In the genomic region with DNA sequence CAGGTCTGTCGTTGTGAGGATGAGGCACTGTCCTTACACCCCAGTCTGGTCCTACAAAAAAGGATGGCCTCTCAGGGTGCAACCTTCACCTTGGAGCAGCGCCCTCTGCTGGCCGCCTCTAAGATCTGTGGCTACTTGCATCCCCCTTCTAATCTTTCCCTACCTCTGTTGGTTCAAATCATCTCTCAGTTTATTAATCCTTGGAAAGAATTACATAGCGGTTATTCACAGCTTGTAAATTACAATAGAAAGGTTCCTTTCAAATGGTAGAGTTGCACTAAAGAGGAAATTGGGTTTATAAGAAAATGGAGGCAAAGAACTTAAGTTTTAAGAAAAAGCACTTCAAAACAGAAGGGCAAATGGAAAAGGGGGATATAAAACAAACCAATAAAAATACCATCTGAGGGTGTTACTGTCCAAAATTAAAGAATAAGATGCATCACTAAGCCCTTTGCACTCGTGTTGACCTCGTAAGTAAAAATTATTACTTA, we compare ENCODE assay signal across 8 cellular contexts.
A peak's percentile ranks its signal among the peaks of the same experiment; 100 is the strongest.
DNase-seq lines count a peak whose midpoint lies in the region; ATAC-seq and TF ChIP-seq lines count a peak whose summit lies in the region.
"Not testable (repeated sequence)": the region's sequence is repeated elsewhere in the genome, so short reads cannot be mapped to it uniquely, and the experiment has no call there.

No MANE protein-coding gene starts in this region.

- peak; percentile 60 for TF ChIP-seq CTCF in GM12864 (IDR thresholded peaks at IDR 0.05; ENCODE audit: low read depth, low read length, missing control alignments)
- TF ChIP-seq CTCF in WERI-Rb-1 (IDR thresholded peaks at IDR 0.05; ENCODE audit: low read depth, low read length) = peak; percentile 82
- TF ChIP-seq CTCF in fibroblast of pulmonary artery (IDR thresholded peaks at IDR 0.05; ENCODE audit: low read length, missing control alignments) = peak; percentile 59
- peak; percentile 51 for TF ChIP-seq CTCF in lung (IDR thresholded peaks at IDR 0.05; ENCODE audit: control extremely low read depth, extremely low read depth)
- TF ChIP-seq CTCF in type B pancreatic cell (conservative IDR thresholded peaks at IDR 0.05) = peak; percentile 76

- ATAC-seq in lung (ENCODE audit: insufficient read depth, low FRiP score) = peak; percentile 83

- H3K27me3 ChIP-seq in WERI-Rb-1 (ENCODE audit: insufficient read depth, low read depth, severe bottlenecking); lung (ENCODE audit: control insufficient read depth, insufficient read depth): not testable (repeated sequence)

- whole genome bisulfite sequencing in lung, 2 donors = 14 to 16% methylated on average over 6 of the region's 6 CpGs

- H3K36me3 ChIP-seq in WERI-Rb-1; lung (ENCODE audit: control insufficient read depth in 2 of 2, insufficient read depth in 2 of 2, low read length in 2 of 2): not testable (repeated sequence)

- H3K27me3 Mint-ChIP-seq in IgD-negative memory B cell = not testable (repeated sequence)
- peaks cover 18% of the 10 kb centered on the region for H3K27me3 Mint-ChIP-seq in activated naive CD8-positive, alpha-beta T cell treated with anti-CD3 and anti-CD28 coated beads for 36 hours
- H3K27me3 Mint-ChIP-seq in type B pancreatic cell = peaks cover 18% of the 10 kb centered on the region

- not testable (repeated sequence) for H3K36me3 Mint-ChIP-seq in IgD-negative memory B cell; activated naive CD8-positive, alpha-beta T cell treated with anti-CD3 and anti-CD28 coated beads for 36 hours; type B pancreatic cell

- H3K9me3 Mint-ChIP-seq in IgD-negative memory B cell; activated naive CD8-positive, alpha-beta T cell treated with anti-CD3 and anti-CD28 coated beads for 36 hours; type B pancreatic cell: not testable (repeated sequence)

- H3K9me3 ChIP-seq in WERI-Rb-1 (ENCODE audit: severe bottlenecking); lung (ENCODE audit: control insufficient read depth in 2 of 2, insufficient read depth in 1 of 2, low read length in 1 of 2): not testable (repeated sequence)

- H3K4me3 ChIP-seq in GM12864 (ENCODE audit: low read depth, low read length); WERI-Rb-1 (ENCODE audit: low read depth, low read length); fibroblast of pulmonary artery (replicated peaks; ENCODE audit: low read depth, low read length); lung: not testable (repeated sequence)

- H3K27ac ChIP-seq in WERI-Rb-1; lung (ENCODE audit: low read depth in 1 of 2, low read length in 1 of 2): not testable (repeated sequence)

- H3K27ac Mint-ChIP-seq in IgD-negative memory B cell = peak overlapping the region in 2 of 3 donors; percentile 43 to 67
- peak overlapping the region; percentile 58 for H3K27ac Mint-ChIP-seq in activated naive CD8-positive, alpha-beta T cell treated with anti-CD3 and anti-CD28 coated beads for 36 hours
- H3K27ac Mint-ChIP-seq in type B pancreatic cell = not testable (repeated sequence)

- not testable (repeated sequence) for H3K4me1 ChIP-seq in lung (ENCODE audit: control insufficient read depth in 2 of 2, insufficient read depth in 2 of 2, low read length in 2 of 2)

- H3K4me1 Mint-ChIP-seq in IgD-negative memory B cell; activated naive CD8-positive, alpha-beta T cell treated with anti-CD3 and anti-CD28 coated beads for 36 hours; type B pancreatic cell (ENCODE audit: unreplicated experiment): not testable (repeated sequence)

- not testable (repeated sequence) for DNase-seq in GM12864 (ENCODE audit: low read depth); type B pancreatic cell (ENCODE audit: extremely low spot score, unreplicated experiment)
- DNase-seq in WERI-Rb-1 = peak; percentile 77
- DNase-seq in activated naive CD8-positive, alpha-beta T cell treated with anti-CD3 and anti-CD28 coated beads for 36 hours = peak; percentile 60
- peak; percentile 68 for DNase-seq in fibroblast of pulmonary artery (ENCODE audit: low read depth)
- DNase-seq in lung (ENCODE audit: low spot score) = peak; percentile 77
- DNase-seq in stimulated activated CD4-positive, alpha-beta T cell treated with anti-CD3 and anti-CD28 coated beads, Interleukin-15, amount 100 ng/mL, for 1 hour (ENCODE audit: low read depth in 1 of 2, low spot score in 1 of 2) = peak; percentile 57 to 72

- peak overlapping the region in 1 of 4 donors; percentile 24 for H3K4me3 Mint-ChIP-seq in IgD-negative memory B cell
- H3K4me3 Mint-ChIP-seq in activated naive CD8-positive, alpha-beta T cell treated with anti-CD3 and anti-CD28 coated beads for 36 hours; type B pancreatic cell: not testable (repeated sequence)
